ENCODE assay signal across 12 cellular contexts in the genomic region with DNA sequence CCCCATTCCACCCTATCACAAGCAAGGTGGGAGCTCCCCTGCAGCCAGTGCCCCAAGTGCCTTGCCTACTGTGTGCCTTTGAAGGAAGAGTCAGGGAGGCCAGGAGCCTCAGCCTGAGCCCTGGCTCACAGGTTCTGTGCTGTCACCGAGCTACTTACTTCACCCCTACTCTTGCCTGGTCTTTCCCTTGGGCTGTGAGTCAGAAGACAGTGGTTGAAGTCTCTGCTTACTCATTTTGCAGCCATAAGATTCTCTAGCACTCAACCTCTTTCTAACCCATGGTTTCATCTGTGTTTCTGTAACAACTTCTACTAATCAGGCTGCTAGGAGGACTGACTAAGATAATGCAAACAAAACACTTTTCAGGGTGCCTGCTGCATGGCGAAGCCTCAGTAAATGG.
DNase-seq lines count a peak whose midpoint lies in the region; ATAC-seq and TF ChIP-seq lines count a peak whose summit lies in the region.
"Had no signal": no experiment of that assay in that cellular context is flagged by ENCODE, and none has a peak within 500 bp of the region (broad histone marks: within the 10 kb centered on the region; RNA-seq: fewer than 3 reads in every experiment).

No MANE protein-coding gene starts in this region.

- peaks cover 4% of the 10 kb centered on the region for H3K27me3 Mint-ChIP-seq in T-helper 2 cell treated with Interferon-gamma antibody and Interleukin-4, amounts not matched to agents 5 μg/mL and 100 μg/mL, for 36 hours (ENCODE audit: low read depth)

- H3K27ac Mint-ChIP-seq in T-helper 2 cell treated with Interferon-gamma antibody and Interleukin-4, amounts not matched to agents 5 μg/mL and 100 μg/mL, for 36 hours: no peak overlapping the region
- H3K27ac Mint-ChIP-seq: neural progenitor cell had no signal

- H3K4me3 Mint-ChIP-seq in T-helper 2 cell treated with Interferon-gamma antibody and Interleukin-4, amounts not matched to agents 5 μg/mL and 100 μg/mL, for 36 hours: no peak overlapping the region

- no peaks in the 10 kb centered on the region for H3K9me3 Mint-ChIP-seq in T-helper 2 cell treated with Interferon-gamma antibody and Interleukin-4, amounts not matched to agents 5 μg/mL and 100 μg/mL, for 36 hours
- H3K9me3 Mint-ChIP-seq: neural progenitor cell had no signal

- ATAC-seq in HG02763 (IDR thresholded peaks at IDR 0.05; ENCODE audit: unreplicated experiment): no peak
- ATAC-seq: left lobe of liver had no signal

- peak; percentile 5 for DNase-seq in T-helper 2 cell treated with Interferon-gamma antibody and Interleukin-4, amounts not matched to agents 5 μg/mL and 100 μg/mL, for 36 hours (ENCODE audit: low spot score)
- DNase-seq in T-helper 2 cell (no peak), HT1080 (ENCODE audit: low read depth) (peak; percentile 93), cardiac fibroblast (ENCODE audit: low read depth in 2 of 2) (peak; percentile 39 to 87), non-pigmented ciliary epithelial cell (ENCODE audit: low read depth) (peak; percentile 55), OCI-M2 (lab: John Stamatoyannopoulos, UW; ENCODE audit: unreplicated experiment) (no peak), NCI-H128 (lab: John Stamatoyannopoulos, UW; ENCODE audit: unreplicated experiment) (no peak)
- DNase-seq: NCI-H2227 treated with DMSO at 0.1 percent for 48 hours, spleen had no signal

- no peak for TF ChIP-seq CTCF in cardiac fibroblast (IDR thresholded peaks at IDR 0.05; ENCODE audit: low read depth, low read length)

- H3K4me1 Mint-ChIP-seq in T-helper 2 cell treated with Interferon-gamma antibody and Interleukin-4, amounts not matched to agents 5 μg/mL and 100 μg/mL, for 36 hours (ENCODE audit: low read depth): peaks cover 2% of the 10 kb centered on the region

- H3K4me3 ChIP-seq in cardiac fibroblast (replicated peaks in 1 of 2; ENCODE audit: low read depth in 2 of 2, low read length in 2 of 2): no peak overlapping the region
- H3K4me3 ChIP-seq: neural progenitor cell, spleen had no signal

- no peaks in the 10 kb centered on the region for H3K36me3 Mint-ChIP-seq in T-helper 2 cell treated with Interferon-gamma antibody and Interleukin-4, amounts not matched to agents 5 μg/mL and 100 μg/mL, for 36 hours (ENCODE audit: low read depth)
- H3K36me3 Mint-ChIP-seq: neural progenitor cell had no signal

Comparison
In these comparisons a context has a peak if more than half of its experiments do, and no peak if none do; other contexts are left out.
1. DNase-seq: peak in T-helper 2 cell treated with Interferon-gamma antibody and Interleukin-4, amounts not matched to agents 5 μg/mL and 100 μg/mL, for 36 hours (single experiment), HT1080 (single experiment), cardiac fibroblast (2 of 2) and non-pigmented ciliary epithelial cell (single experiment); none in T-helper 2 cell (0 of 5), OCI-M2 (single experiment) and NCI-H128 (single experiment).